Comparison of ENCODE assay signal across 23 cellular contexts in genomic region chr9:123419091-123419490, GRCh38.
"Had no signal": no experiment of that assay in that cellular context is flagged by ENCODE, and none has a peak within 500 bp of the region (broad histone marks: within the 10 kb centered on the region; RNA-seq: fewer than 3 reads in every experiment).

No MANE protein-coding gene starts in this region.

- ATAC-seq: activated CD8-positive, alpha-beta memory T cell treated with anti-CD3 and anti-CD28 coated beads, Interleukin-2, amount 10 ng/mL, durations not matched to agents 7 days and 5 days; activated CD8-positive, alpha-beta T cell treated with anti-CD3 and anti-CD28 coated beads, Interleukin-2, amount 10 ng/mL, durations not matched to agents 7 days and 5 days; gastroesophageal sphincter; left ventricle myocardium superior; right cardiac atrium; stimulated activated naive CD8-positive, alpha-beta T cell treated with anti-CD3 and anti-CD28 coated beads, Interleukin-15, Interleukin-2, amounts not matched to agents 100 U/mL and 50 U/mL, for 24 hours had no signal

- H3K36me3 Mint-ChIP-seq: activated CD8-positive, alpha-beta memory T cell treated with anti-CD3 and anti-CD28 coated beads, Interleukin-2, amount 10 ng/mL, durations not matched to agents 7 days and 5 days had no signal

- H3K4me1 ChIP-seq: colonic mucosa, gastroesophageal sphincter, parathyroid adenoma had no signal

- H3K4me3 ChIP-seq: colonic mucosa, dorsolateral prefrontal cortex, gastroesophageal sphincter, hepatocyte, thoracic aorta had no signal

- FAIRE-seq: urothelium cell line had no signal

- H3K9ac ChIP-seq: parathyroid adenoma had no signal

- H3K9me3 Mint-ChIP-seq: activated T-helper 2 cell treated with anti-CD3 and anti-CD28 coated beads, Interferon-gamma antibody, Interleukin-2, Interleukin-4, amounts not matched to agents 10 μg/mL and 5 μg/mL and 100 μg/mL, durations not matched to agents 14 hours and 24 hours and 36 hours; nephron had no signal

- DNase-seq: activated CD4-positive, alpha-beta T cell treated with anti-CD3 and anti-CD28 coated beads for 1 hour; activated CD8-positive, alpha-beta memory T cell treated with anti-CD3 and anti-CD28 coated beads, Interleukin-2, amount 10 ng/mL, durations not matched to agents 7 days and 5 days; activated CD8-positive, alpha-beta T cell treated with anti-CD3 and anti-CD28 coated beads, Interleukin-2, amount 10 ng/mL, durations not matched to agents 7 days and 5 days; activated T-cell treated with anti-CD3 and anti-CD28 coated beads, Interleukin-2, amount 50 U/mL, for 48 hours; colonic mucosa; effector memory CD4-positive, alpha-beta T cell; erythroblast; left ventricle myocardium superior; nucleus accumbens; right cardiac atrium; stimulated activated CD4-positive, alpha-beta T cell treated with anti-CD3 and anti-CD28 coated beads, Interleukin-12 subunit alpha, Interleukin-12 subunit beta, amount 100 ng/mL, for 4 hours; stimulated activated CD4-positive, alpha-beta T cell treated with anti-CD3 and anti-CD28 coated beads, Interleukin-4, amount 100 ng/mL, for 1 hour; stimulated activated naive CD8-positive, alpha-beta T cell treated with anti-CD3 and anti-CD28 coated beads, Interleukin-15, Interleukin-2, amounts not matched to agents 100 U/mL and 50 U/mL, for 24 hours; T-helper 2 cell; trophoblast cell had no signal

- H3K27me3 ChIP-seq: colonic mucosa, dorsolateral prefrontal cortex, gastroesophageal sphincter, hepatocyte had no signal

- H3K9me3 ChIP-seq: colonic mucosa, gastroesophageal sphincter, thoracic aorta had no signal

- H3K27ac Mint-ChIP-seq: activated CD8-positive, alpha-beta memory T cell treated with anti-CD3 and anti-CD28 coated beads, Interleukin-2, amount 10 ng/mL, durations not matched to agents 7 days and 5 days; activated T-helper 2 cell treated with anti-CD3 and anti-CD28 coated beads, Interferon-gamma antibody, Interleukin-2, Interleukin-4, amounts not matched to agents 10 μg/mL and 5 μg/mL and 100 μg/mL, durations not matched to agents 14 hours and 24 hours and 36 hours; nephron had no signal

- H3K36me3 ChIP-seq: colonic mucosa had no signal

- H3K27ac ChIP-seq: colonic mucosa, dorsolateral prefrontal cortex, gastroesophageal sphincter, hepatocyte, parathyroid adenoma, thoracic aorta had no signal
